In genomic region chr16:561957-562938, GRCh38 we compare ENCODE assay signal across 19 cellular contexts. TPM values are rescaled to one million over a fixed set of nuclear protein-coding genes. Genes with fewer than 3 reads are reported as not detected.
A peak's percentile ranks its signal among the peaks of the same experiment; 100 is the strongest.
DNase-seq lines count a peak whose midpoint lies in the region; ATAC-seq, FAIRE-seq and TF ChIP-seq lines count a peak whose summit lies in the region.
"Had no signal": no experiment of that assay in that cellular context is flagged by ENCODE, and none has a peak within 500 bp of the region (broad histone marks: within the 10 kb centered on the region; RNA-seq: fewer than 3 reads in every experiment).

No MANE protein-coding gene starts in this region.

- peaks cover 35% of the 10 kb centered on the region for H3K4me1 Mint-ChIP-seq in nephron progenitor cell

- TF ChIP-seq POLR2A in K562 (conservative IDR thresholded peaks at IDR 0.05) = no peak

- peak overlapping the region in 1 of 2 experiments; percentile 58; a peak in 1 of 4 replicates for H3K9ac ChIP-seq in K562 (ENCODE audit: insufficient read depth in 1 of 2, low read depth in 2 of 2, low read length in 2 of 2)

- H3K36me3 ChIP-seq in H7 (replicated peaks; ENCODE audit: control insufficient read depth, insufficient read depth, low read length) (no peaks in the 10 kb centered on the region), K562 (ENCODE audit: control insufficient read depth, insufficient read depth, low read length) (no peaks in the 10 kb centered on the region)
- H3K36me3 ChIP-seq: SJCRH30 had no signal

- no peaks in the 10 kb centered on the region for H4K20me1 ChIP-seq in K562 (replicated peaks; ENCODE audit: control insufficient read depth, insufficient read depth, low read length)

- POLR2A ChIA-PET in K562 (lab: Yijun Ruan, JAX) = interaction anchor here (0.6 kb wide), 2 partner anchors 119 to 166 kb away, joined by 3 read pairs; no protein-coding TSS in a partner anchor

- no peak for ATAC-seq in K562
- no peak for ATAC-seq in HG02610 (IDR thresholded peaks at IDR 0.05; ENCODE audit: unreplicated experiment)
- no peak for ATAC-seq in GM21447 (IDR thresholded peaks at IDR 0.05; ENCODE audit: unreplicated experiment)

- TF ChIP-seq EP300 in K562 (IDR thresholded peaks at IDR 0.05; ENCODE audit: low read length) = no peak

- H3K4me3 ChIP-seq in H7 (ENCODE audit: insufficient read depth, low read depth, low read length) (no peak overlapping the region), K562 (no peak overlapping the region)
- H3K4me3 ChIP-seq: SJCRH30 had no signal

- no peak overlapping the region for H3K27ac ChIP-seq in K562 (ENCODE audit: extremely low read depth, low read depth, low read length)
- H3K27ac ChIP-seq: SJCRH30 had no signal

- TF ChIP-seq CTCF in K562 (IDR thresholded peaks at IDR 0.05 in 2 of 3, conservative IDR thresholded peaks at IDR 0.05 in 1 of 3; ENCODE audit: insufficient read depth in 2 of 3, low read depth in 1 of 3, low read length in 3 of 3) (no peak), nephron progenitor cell (IDR thresholded peaks at IDR 0.05) (no peak)

- no peak overlapping the region for H3K27ac Mint-ChIP-seq in nephron progenitor cell

- H3K9me3 ChIP-seq in K562 (replicated peaks; ENCODE audit: control insufficient read depth, insufficient read depth, low read depth, low read length) = no peaks in the 10 kb centered on the region
- H3K9me3 ChIP-seq: SJCRH30 had no signal

- peaks cover 20 to 96% of the 10 kb centered on the region in 2 experiments for H3K4me1 ChIP-seq in K562 (replicated peaks in 1 of 2; ENCODE audit: control insufficient read depth in 2 of 2, insufficient read depth in 2 of 2, low read length in 2 of 2)

- intact Hi-C loops in K562 (cut with micrococcal nuclease) = no loop called here

- BruUV-seq in K562 (replicated peaks; lab: Mats Ljungman, UMichigan) = no TSS peak

- FAIRE-seq in K562 (lab: Jason Lieb, UNC) = peak; percentile 86
- FAIRE-seq: G401.6, GM12892, GM19239 had no signal

- in situ Hi-C loops in K562 (cut with MboI) = no loop called here

- CTCF ChIA-PET in K562 (lab: Yijun Ruan, JAX; ENCODE audit: low intra/inter-chr PET ratio) = no interaction called here

- H3K27me3 Mint-ChIP-seq in nephron progenitor cell (ENCODE audit: low read depth, poor library complexity) = peaks cover 38% of the 10 kb centered on the region

- 0 out of 3 replicates have a peak, but pooled peaks cover 1% of the 10 kb centered on the region for H3K79me2 ChIP-seq in K562 (ENCODE audit: control insufficient read depth, insufficient read depth, low read length)

- H3K4me2 ChIP-seq in K562 (ENCODE audit: insufficient read depth, low read length) = no peak overlapping the region

- WGBS in K562 (ENCODE audit: insufficient coverage, low coverage, missing lambda C conversion rate) = 41% methylated on average over 34 of the region's 43 CpGs

- peak overlapping the region; percentile 61 for H3K4me3 Mint-ChIP-seq in nephron progenitor cell

- no peaks in the 10 kb centered on the region for H3K9me1 ChIP-seq in K562 (ENCODE audit: control insufficient read depth, insufficient read depth, low read length)

- no peak for TF ChIP-seq RAD21 in K562 (CRISPR knock-in tag; conservative IDR thresholded peaks at IDR 0.05 in 1 of 2, IDR thresholded peaks at IDR 0.05 in 1 of 2)

- DNase-seq in NCI-H1417 (lab: John Stamatoyannopoulos, UW) (peak in 2 of 3 experiments; percentile 28 to 38), NCI-H1417 treated with DMSO at 0.1 percent for 48 hours (lab: John Stamatoyannopoulos, UW) (no peak), H7 (peak; percentile 76), K562 (ENCODE audit: extremely low read depth in 1 of 4, low spot score in 3 of 4) (no peak), nephron progenitor cell (no peak), NCI-H2171 (lab: John Stamatoyannopoulos, UW) (no peak)
- DNase-seq: COR-L47; DMS79; NCI-H1694 treated with DMSO at 0.1 percent for 48 hours; NCI-H2171 treated with DMSO at 0.1 percent for 48 hours; NK-92 treated with Interleukin-12 subunit alpha and Interleukin-12 subunit beta, amount 100 ng/mL, for 24 hours; OCI-M1; SJCRH30 had no signal

- H3K27me3 ChIP-seq in H7 (ENCODE audit: control insufficient read depth, insufficient read depth, low read length) (peaks cover 26% of the 10 kb centered on the region), K562 (ENCODE audit: control insufficient read depth in 2 of 2, insufficient read depth in 2 of 2, low read length in 2 of 2) (peaks cover 3 to 17% of the 10 kb centered on the region in 2 experiments; a peak in 4 of 5 replicates)

- no peak overlapping the region for H2AFZ ChIP-seq in K562 (ENCODE audit: low read depth, low read length)

- no peaks in the 10 kb centered on the region for H3K36me3 Mint-ChIP-seq in nephron progenitor cell (ENCODE audit: low read depth)

- no peaks in the 10 kb centered on the region for H3K9me3 Mint-ChIP-seq in nephron progenitor cell

RNA-seq across cellular contexts. Expression of gene PRR35, which starts 2.1 kb away (rescaled TPM):
- total RNA-seq in H7 (2014; rRNA removed; shearing (Covaris generic)) = 0.28 and 0.85 TPM in 2 replicates
- 0.18 and 0.79 TPM in 2 replicates for total RNA-seq in K562 (2011; cell fraction: chromatin; rRNA removed; ENCODE audit: low replicate concordance)
- 0.66 and 1.3 TPM in 2 replicates for total RNA-seq in K562 (2011; cell fraction: nucleolus; rRNA removed)
- total RNA-seq in K562 (2011; cell fraction: nucleoplasm; rRNA removed) = 0.29 and 0.53 TPM in 2 replicates
- 0.41 and 0.45 TPM in 2 replicates for total RNA-seq in K562 (2014; rRNA removed)
- total RNA-seq in K562 (2014; rRNA removed; fragmentation: Illumina TruSeq; extraction: Trizol) = not detected in 2 replicates
- 0.08 TPM in 1 of 2 replicates, not detected in the other for total RNA-seq in K562 (2015; rRNA removed; fragmentation: Illumina TruSeq; extraction: Trizol)
- 0.18 and 0.42 TPM in 2 replicates for total RNA-seq in K562 (2021)
- polyA plus RNA-seq in K562 (2011; rRNA removed) = 0.09 and 0.17 TPM in 2 replicates
- 0.07 and 1.2 TPM in 2 replicates for polyA plus RNA-seq in K562 (2011; cell fraction: cytosol; rRNA removed)
- polyA plus RNA-seq in K562 (2011; cell fraction: nucleus; rRNA removed) = 0.20 and 2.2 TPM in 2 replicates
- 0.09 and 0.14 TPM in 2 replicates for polyA plus RNA-seq in K562 (2012)
- 0.07 TPM in 1 of 2 replicates, not detected in the other for polyA plus RNA-seq in K562 (2014; fragmentation: Illumina TruSeq; extraction: Trizol)
- polyA plus RNA-seq in K562 (2014; fragmentation: Nextera tagmentation; extraction: Ambion mirVana) = not detected
- polyA plus RNA-seq in K562 (2014; rRNA removed) = 0.15 and 0.24 TPM in 2 replicates
- not detected in 2 replicates for polyA minus RNA-seq in K562 (2011; rRNA and poly(A)+ RNA removed)
- polyA minus RNA-seq in K562 (2011; cell fraction: cytosol; rRNA and poly(A)+ RNA removed) = not detected in 2 replicates
- 0.27 TPM in 1 of 2 replicates, not detected in the other for polyA minus RNA-seq in K562 (2011; cell fraction: nucleus; rRNA and poly(A)+ RNA removed)
- total RNA-seq: A172, SJCRH30 had no signal

RNA-seq across cellular contexts. Expression of gene NHLRC4, which starts 4.6 kb away (rescaled TPM):
- total RNA-seq in H7 (2014; rRNA removed; shearing (Covaris generic)) = 1.1 TPM in 2 replicates
- total RNA-seq in K562 (2011; cell fraction: chromatin; rRNA removed; ENCODE audit: low replicate concordance) = 3.1 and 8.5 TPM in 2 replicates
- 8.4 and 8.8 TPM in 2 replicates for total RNA-seq in K562 (2011; cell fraction: nucleolus; rRNA removed)
- total RNA-seq in K562 (2011; cell fraction: nucleoplasm; rRNA removed) = 5.0 TPM in 2 replicates
- 2.6 and 3.1 TPM in 2 replicates for total RNA-seq in K562 (2014; rRNA removed)
- total RNA-seq in K562 (2014; rRNA removed; fragmentation: Illumina TruSeq; extraction: Trizol) = 0.47 and 0.48 TPM in 2 replicates
- total RNA-seq in K562 (2015; rRNA removed; fragmentation: Illumina TruSeq; extraction: Trizol) = 1.2 and 1.3 TPM in 2 replicates
- 2.0 and 3.0 TPM in 2 replicates for total RNA-seq in K562 (2021)
- polyA plus RNA-seq in K562 (2011; rRNA removed) = 1.3 and 1.7 TPM in 2 replicates
- 2.0 and 4.5 TPM in 2 replicates for polyA plus RNA-seq in K562 (2011; cell fraction: cytosol; rRNA removed)
- 6.2 and 8.3 TPM in 2 replicates for polyA plus RNA-seq in K562 (2011; cell fraction: nucleus; rRNA removed)
- polyA plus RNA-seq in K562 (2012) = 1.7 and 7.2 TPM in 2 replicates
- 0.24 and 1.1 TPM in 2 replicates for polyA plus RNA-seq in K562 (2014; fragmentation: Illumina TruSeq; extraction: Trizol)
- polyA plus RNA-seq in K562 (2014; fragmentation: Nextera tagmentation; extraction: Ambion mirVana) = not detected
- polyA plus RNA-seq in K562 (2014; rRNA removed) = 3.2 and 3.7 TPM in 2 replicates
- polyA minus RNA-seq in K562 (2011; rRNA and poly(A)+ RNA removed) = 0.39 and 0.51 TPM in 2 replicates
- polyA minus RNA-seq in K562 (2011; cell fraction: cytosol; rRNA and poly(A)+ RNA removed) = 1.3 TPM in 1 of 2 replicates, not detected in the other
- 6.5 and 8.1 TPM in 2 replicates for polyA minus RNA-seq in K562 (2011; cell fraction: nucleus; rRNA and poly(A)+ RNA removed)
- total RNA-seq: A172 had no signal

RNA-seq across cellular contexts. Expression of gene PIGQ, which starts 7.5 kb away (rescaled TPM):
- total RNA-seq in H7 (2014; rRNA removed; shearing (Covaris generic)) = 42.2 and 44.6 TPM in 2 replicates
- 51.8 and 208 TPM in 2 replicates for total RNA-seq in K562 (2011; cell fraction: chromatin; rRNA removed; ENCODE audit: low replicate concordance)
- total RNA-seq in K562 (2011; cell fraction: nucleolus; rRNA removed) = 193 and 220 TPM in 2 replicates
- 84.0 and 92.9 TPM in 2 replicates for total RNA-seq in K562 (2011; cell fraction: nucleoplasm; rRNA removed)
- 30.7 and 36.1 TPM in 2 replicates for total RNA-seq in K562 (2014; rRNA removed)
- 2.3 and 3.4 TPM in 2 replicates for total RNA-seq in K562 (2014; rRNA removed; fragmentation: Illumina TruSeq; extraction: Trizol)
- 14.1 and 14.3 TPM in 2 replicates for total RNA-seq in K562 (2015; rRNA removed; fragmentation: Illumina TruSeq; extraction: Trizol)
- 43.7 and 49.6 TPM in 2 replicates for total RNA-seq in K562 (2021)
- polyA plus RNA-seq in K562 (2011; rRNA removed) = 11.2 and 19.4 TPM in 2 replicates
- polyA plus RNA-seq in K562 (2011; cell fraction: cytosol; rRNA removed) = 15.7 and 51.3 TPM in 2 replicates
- 84.7 and 175 TPM in 2 replicates for polyA plus RNA-seq in K562 (2011; cell fraction: nucleus; rRNA removed)
- polyA plus RNA-seq in K562 (2012) = 22.2 and 33.3 TPM in 2 replicates
- polyA plus RNA-seq in K562 (2014; fragmentation: Illumina TruSeq; extraction: Trizol) = 11.7 and 21.9 TPM in 2 replicates
- polyA plus RNA-seq in K562 (2014; fragmentation: Nextera tagmentation; extraction: Ambion mirVana) = 1 to 10 TPM in 1 of 2 experiments, under 1 TPM in 1; 0.20 to 2.5 TPM
- 42.1 and 42.3 TPM in 2 replicates for polyA plus RNA-seq in K562 (2014; rRNA removed)
- polyA minus RNA-seq in K562 (2011; rRNA and poly(A)+ RNA removed) = 9.6 and 17.9 TPM in 2 replicates
- polyA minus RNA-seq in K562 (2011; cell fraction: cytosol; rRNA and poly(A)+ RNA removed) = 11.2 and 15.5 TPM in 2 replicates
- polyA minus RNA-seq in K562 (2011; cell fraction: nucleus; rRNA and poly(A)+ RNA removed) = 33.2 and 44.4 TPM in 2 replicates

RNA-seq across cellular contexts. Expression of gene RAB40C, which starts 27.6 kb away (rescaled TPM):
- total RNA-seq in H7 (2014; rRNA removed; shearing (Covaris generic)) = 26.3 and 26.4 TPM in 2 replicates
- 10.6 and 36.6 TPM in 2 replicates for total RNA-seq in K562 (2011; cell fraction: chromatin; rRNA removed; ENCODE audit: low replicate concordance)
- 24.2 and 24.8 TPM in 2 replicates for total RNA-seq in K562 (2011; cell fraction: nucleolus; rRNA removed)
- 15.5 and 15.6 TPM in 2 replicates for total RNA-seq in K562 (2011; cell fraction: nucleoplasm; rRNA removed)
- 22.3 and 26.0 TPM in 2 replicates for total RNA-seq in K562 (2014; rRNA removed)
- total RNA-seq in K562 (2014; rRNA removed; fragmentation: Illumina TruSeq; extraction: Trizol) = 1.9 and 2.5 TPM in 2 replicates
- total RNA-seq in K562 (2015; rRNA removed; fragmentation: Illumina TruSeq; extraction: Trizol) = 10.1 and 11.4 TPM in 2 replicates
- total RNA-seq in K562 (2021) = 23.4 and 25.3 TPM in 2 replicates
- polyA plus RNA-seq in K562 (2011; rRNA removed) = 8.7 and 10.9 TPM in 2 replicates
- polyA plus RNA-seq in K562 (2011; cell fraction: cytosol; rRNA removed) = 15.6 and 35.2 TPM in 2 replicates
- 22.1 and 35.1 TPM in 2 replicates for polyA plus RNA-seq in K562 (2011; cell fraction: nucleus; rRNA removed)
- 15.7 and 28.1 TPM in 2 replicates for polyA plus RNA-seq in K562 (2012)
- 5.6 and 13.3 TPM in 2 replicates for polyA plus RNA-seq in K562 (2014; fragmentation: Illumina TruSeq; extraction: Trizol)
- under 1 TPM; 0.17 to 0.50 TPM for polyA plus RNA-seq in K562 (2014; fragmentation: Nextera tagmentation; extraction: Ambion mirVana)
- 20.9 and 22.3 TPM in 2 replicates for polyA plus RNA-seq in K562 (2014; rRNA removed)
- 2.9 and 5.0 TPM in 2 replicates for polyA minus RNA-seq in K562 (2011; rRNA and poly(A)+ RNA removed)
- polyA minus RNA-seq in K562 (2011; cell fraction: cytosol; rRNA and poly(A)+ RNA removed) = 10.3 and 15.5 TPM in 2 replicates
- polyA minus RNA-seq in K562 (2011; cell fraction: nucleus; rRNA and poly(A)+ RNA removed) = 4.8 and 5.1 TPM in 2 replicates

RNA-seq across cellular contexts. Expression of gene CAPN15, which starts 34.7 kb away (rescaled TPM):
- 80.6 and 87.5 TPM in 2 replicates for total RNA-seq in H7 (2014; rRNA removed; shearing (Covaris generic))
- total RNA-seq in K562 (2011; cell fraction: chromatin; rRNA removed; ENCODE audit: low replicate concordance) = 95.0 and 335 TPM in 2 replicates
- total RNA-seq in K562 (2011; cell fraction: nucleolus; rRNA removed) = 221 and 227 TPM in 2 replicates
- 99.2 and 108 TPM in 2 replicates for total RNA-seq in K562 (2011; cell fraction: nucleoplasm; rRNA removed)
- total RNA-seq in K562 (2014; rRNA removed) (63.2 and 81.8 TPM in 2 replicates), K562 (2014; rRNA removed; fragmentation: Illumina TruSeq; extraction: Trizol) (4.2 and 4.3 TPM in 2 replicates), K562 (2015; rRNA removed; fragmentation: Illumina TruSeq; extraction: Trizol) (26.1 and 28.1 TPM in 2 replicates), K562 (2021) (105 and 111 TPM in 2 replicates)
- polyA plus RNA-seq in K562 (2011; rRNA removed) (14.2 and 20.5 TPM in 2 replicates), K562 (2014; fragmentation: Illumina TruSeq; extraction: Trizol) (4.9 and 23.2 TPM in 2 replicates), K562 (2014; fragmentation: Nextera tagmentation; extraction: Ambion mirVana) (under 1 TPM; 0.62 to 0.77 TPM), K562 (2014; rRNA removed) (50.2 and 52.3 TPM in 2 replicates)
- 20.0 and 89.6 TPM in 2 replicates for polyA plus RNA-seq in K562 (2011; cell fraction: cytosol; rRNA removed)
- 120 and 194 TPM in 2 replicates for polyA plus RNA-seq in K562 (2011; cell fraction: nucleus; rRNA removed)
- polyA plus RNA-seq in K562 (2012) = 43.4 and 45.5 TPM in 2 replicates
- polyA minus RNA-seq in K562 (2011; rRNA and poly(A)+ RNA removed) = 5.4 and 12.8 TPM in 2 replicates
- polyA minus RNA-seq in K562 (2011; cell fraction: cytosol; rRNA and poly(A)+ RNA removed) = 69.7 and 71.5 TPM in 2 replicates
- 29.7 and 35.1 TPM in 2 replicates for polyA minus RNA-seq in K562 (2011; cell fraction: nucleus; rRNA and poly(A)+ RNA removed)

Comparison
In these comparisons a context has a peak if more than half of its experiments do, and no peak if none do; other contexts are left out.
1. DNase-seq: peak in NCI-H1417 (2 of 3) and H7 (single experiment); none in NCI-H1417 treated with DMSO at 0.1 percent for 48 hours (single experiment), K562 (0 of 4), nephron progenitor cell (single experiment) and NCI-H2171 (single experiment).